8 cellular contexts compared by ENCODE assay signal in genomic region chr15:69523010-69524001, GRCh38.
A peak's percentile ranks its signal among the peaks of the same experiment; 100 is the strongest.
DNase-seq lines count a peak whose midpoint lies in the region; ATAC-seq and TF ChIP-seq lines count a peak whose summit lies in the region.

No MANE protein-coding gene starts in this region.

- 83 to 89% methylated on average over 5 of the region's 5 CpGs for WGBS in lung, 2 donors

- DNase-seq in AG08396 (ENCODE audit: low spot score): peak; percentile 73
- peak; percentile 64 for DNase-seq in H4 (ENCODE audit: low spot score)
- peak; percentile 31 to 86 for DNase-seq in NCI-H526 (lab: John Stamatoyannopoulos, UW)
- DNase-seq in activated CD4-positive, alpha-beta T cell treated with anti-CD3 and anti-CD28 coated beads, Interleukin-2, amount 50 U/mL, for 1 hour: peak; percentile 67
- peak; percentile 80 for DNase-seq in dermis blood vessel endothelial cell
- DNase-seq in lung (ENCODE audit: low spot score): peak; percentile 82
- DNase-seq in stimulated activated CD8-positive, alpha-beta memory T cell treated with anti-CD3 and anti-CD28 coated beads, Interleukin-12 subunit alpha, Interleukin-12 subunit beta, amount 100 ng/mL, for 4 hours (ENCODE audit: low read depth): peak; percentile 26

- ATAC-seq in lung (ENCODE audit: insufficient read depth, low FRiP score): no peak
- no peak for ATAC-seq in GM18858 (IDR thresholded peaks at IDR 0.05; ENCODE audit: unreplicated experiment)

- no peaks in the 10 kb centered on the region for H3K27me3 ChIP-seq in lung (ENCODE audit: control insufficient read depth, insufficient read depth)

- H3K36me3 ChIP-seq in lung (ENCODE audit: control insufficient read depth in 2 of 2, insufficient read depth in 2 of 2, low read length in 2 of 2): no peaks in the 10 kb centered on the region

- no peak overlapping the region for H3K27ac ChIP-seq in lung (ENCODE audit: low read depth in 1 of 2, low read length in 1 of 2)

- H3K4me1 ChIP-seq in lung (ENCODE audit: control insufficient read depth in 2 of 2, insufficient read depth in 2 of 2, low read length in 2 of 2): no peaks in the 10 kb centered on the region

- no peak overlapping the region for H3K4me3 ChIP-seq in lung

- peak; percentile 53 for TF ChIP-seq CTCF in lung (IDR thresholded peaks at IDR 0.05; ENCODE audit: control extremely low read depth, extremely low read depth)

- peaks cover 0 to 1% of the 10 kb centered on the region in 2 donors for H3K9me3 ChIP-seq in lung (ENCODE audit: control insufficient read depth in 2 of 2, insufficient read depth in 1 of 2, low read length in 1 of 2)

Comparison
In these comparisons a context has a peak if more than half of its experiments do, and no peak if none do; other contexts are left out.
1. DNase-seq: peak in every context shown above with its lines; median percentile 82 in lung; 80 in dermis blood vessel endothelial cell; 73 in AG08396; 67 in activated CD4-positive, alpha-beta T cell treated with anti-CD3 and anti-CD28 coated beads, Interleukin-2, amount 50 U/mL, for 1 hour; 64 in H4; 58 in NCI-H526; 26 in stimulated activated CD8-positive, alpha-beta memory T cell treated with anti-CD3 and anti-CD28 coated beads, Interleukin-12 subunit alpha, Interleukin-12 subunit beta, amount 100 ng/mL, for 4 hours.